In the genomic region with DNA sequence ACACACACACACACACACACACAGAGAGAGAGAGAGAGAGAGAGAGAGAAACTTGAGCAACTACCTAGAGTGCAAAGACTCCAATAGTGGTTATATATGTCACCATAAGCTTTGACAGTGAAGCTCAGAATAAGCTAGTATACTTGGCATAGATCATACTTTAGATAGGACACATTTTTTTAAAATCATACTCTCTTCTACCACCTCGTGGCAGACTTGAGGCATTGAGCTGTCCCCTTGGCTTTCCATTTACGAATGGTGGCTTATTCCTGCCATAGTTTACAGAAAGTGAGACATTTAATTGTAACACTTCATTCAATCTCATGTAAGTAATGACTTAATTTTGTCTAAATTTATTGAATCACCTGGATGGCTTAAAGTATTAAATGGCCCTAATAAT, we compare ENCODE assay signal across 9 cellular contexts.
DNase-seq lines count a peak whose midpoint lies in the region; ATAC-seq and TF ChIP-seq lines count a peak whose summit lies in the region.
"Had no signal": no experiment of that assay in that cellular context is flagged by ENCODE, and none has a peak within 500 bp of the region (broad histone marks: within the 10 kb centered on the region; RNA-seq: fewer than 3 reads in every experiment).

No MANE protein-coding gene starts in this region.

- ATAC-seq in HG02763 (IDR thresholded peaks at IDR 0.05; ENCODE audit: unreplicated experiment), result peak; percentile 84
- no peak for ATAC-seq in GM18873 (IDR thresholded peaks at IDR 0.05; ENCODE audit: low FRiP score, unreplicated experiment)

- no peak overlapping the region for H3K4me3 ChIP-seq in foreskin fibroblast (ENCODE audit: low read depth in 1 of 2, low read length in 2 of 2)
- H3K4me3 ChIP-seq in coronary artery, result no peak overlapping the region

- no peak overlapping the region for H3K27ac ChIP-seq in 22Rv1
- no peak overlapping the region for H3K27ac ChIP-seq in coronary artery
- H3K27ac ChIP-seq: epithelial cell of prostate had no signal

- TF ChIP-seq CTCF in 22Rv1 (IDR thresholded peaks at IDR 0.05) (peak; percentile 72), GM12873 (IDR thresholded peaks at IDR 0.05; ENCODE audit: insufficient read depth, low read depth, low read length, missing control alignments) (peak; percentile 63), foreskin fibroblast (IDR thresholded peaks at IDR 0.05; ENCODE audit: low read depth, low read length) (peak; percentile 16), coronary artery (IDR thresholded peaks at IDR 0.05) (no peak)

- DNase-seq in NOMO-1 treated with DMSO at 0.1 percent for 48 hours (lab: John Stamatoyannopoulos, UW; ENCODE audit: unreplicated experiment), result peak; percentile 67
- peak in 1 of 2 donors; percentile 11 for DNase-seq in foreskin fibroblast
- DNase-seq in C1 segment of cervical spinal cord (lab: John Stamatoyannopoulos, UW), result no peak
- DNase-seq in coronary artery (ENCODE audit: low spot score), result no peak
